Comparison of ENCODE assay signal across 8 cellular contexts in genomic region chr3:4466783-4467521, GRCh38. TPM values are rescaled to one million over a fixed set of nuclear protein-coding genes. Genes with fewer than 3 reads are reported as not detected.
DNase-seq lines count a peak whose midpoint lies in the region; ATAC-seq, FAIRE-seq and TF ChIP-seq lines count a peak whose summit lies in the region.

SUMF1 (minus strand) TSS chr3:4467269; CDS start chr3:4467245, 24 bp downstream.

- peak within 1 kb of the TSS; percentile 93 for H3K4me3 Mint-ChIP-seq in CD14-positive monocyte

- H3K36me3 ChIP-seq in endocrine pancreas (ENCODE audit: control insufficient read depth, insufficient read depth, low read length) (no peaks in the 10 kb centered on the region), mesendoderm (ENCODE audit: control insufficient read depth, insufficient read depth, low read length) (no peaks in the 10 kb centered on the region)

- peak within 1 kb of the TSS; percentile 93 to 98 (median 95) for H3K27ac Mint-ChIP-seq in CD14-positive monocyte

- peaks cover 5 to 7% of the 10 kb centered on the region in 2 donors for H3K36me3 Mint-ChIP-seq in CD14-positive monocyte

- H3K27ac ChIP-seq in mesendoderm (ENCODE audit: low read depth, low read length): no peak within 1 kb of the TSS

- H3K4ac ChIP-seq in mesendoderm (ENCODE audit: low read depth, low read length): no peak within 1 kb of the TSS

- peak within 1 kb of the TSS; percentile 91 for H4K8ac ChIP-seq in mesendoderm (ENCODE audit: low read depth, low read length)

- no peak within 1 kb of the TSS for H2BK120ac ChIP-seq in mesendoderm (ENCODE audit: low read depth, low read length)

- H4K5ac ChIP-seq in mesendoderm (ENCODE audit: low read length): peak within 1 kb of the TSS; percentile 96

- intact Hi-C loops in CD14-positive monocyte (cut with micrococcal nuclease): loop anchor here in 1 of 2 donors (10.0 kb wide), 1 partner anchor 48 kb away; no protein-coding TSS in a partner anchor

- H3K9me3 ChIP-seq in endocrine pancreas (ENCODE audit: control insufficient read depth, low read length): no peaks in the 10 kb centered on the region

- H3K23ac ChIP-seq in mesendoderm (ENCODE audit: low read length): no peak within 1 kb of the TSS

- H3K4me3 ChIP-seq in endocrine pancreas (ENCODE audit: control insufficient read depth, insufficient read depth, low read length) (peak within 1 kb of the TSS; percentile 92), mesendoderm (ENCODE audit: low read length) (peak within 1 kb of the TSS; percentile 24)

- H2BK15ac ChIP-seq in mesendoderm (replicated peaks; ENCODE audit: low read depth): no peak within 1 kb of the TSS

- H3K4me1 ChIP-seq in endocrine pancreas (ENCODE audit: control insufficient read depth, insufficient read depth, low read length) (peaks cover 4% of the 10 kb centered on the region), mesendoderm (ENCODE audit: control insufficient read depth, low read depth, low read length) (no peaks in the 10 kb centered on the region)

- DNase-seq in CD14-positive monocyte (ENCODE audit: low spot score): peak; percentile 54
- DNase-seq in GM19239 (ENCODE audit: insufficient read length, low spot score): peak; percentile 89
- peak; percentile 5 for DNase-seq in NCI-H82 treated with DMSO at 0.1 percent for 48 hours (lab: John Stamatoyannopoulos, UW; ENCODE audit: unreplicated experiment)
- DNase-seq in activated CD8-positive, alpha-beta memory T cell treated with anti-CD3 and anti-CD28 coated beads, Interleukin-2, amount 50 U/mL, for 1 hour (ENCODE audit: extremely low read depth): peak; percentile 27
- peak; percentile 89 for DNase-seq in mesendoderm
- DNase-seq in stimulated activated CD8-positive, alpha-beta memory T cell treated with anti-CD3 and anti-CD28 coated beads, Interleukin-12 subunit alpha, Interleukin-12 subunit beta, amount 100 ng/mL, for 24 hours (ENCODE audit: extremely low read depth): peak; percentile 58

- H3K27me3 ChIP-seq in endocrine pancreas (ENCODE audit: control insufficient read depth, insufficient read depth, low read length) (no peaks in the 10 kb centered on the region), mesendoderm (ENCODE audit: insufficient read depth, low read length, poor library complexity) (no peaks in the 10 kb centered on the region)

- H3K18ac ChIP-seq in mesendoderm (ENCODE audit: low read length): no peak within 1 kb of the TSS

- no peak for TF ChIP-seq CTCF in CD14-positive monocyte (IDR thresholded peaks at IDR 0.05)

- peaks cover 45% of the 10 kb centered on the region for H3K4me1 Mint-ChIP-seq in CD14-positive monocyte

- H3K56ac ChIP-seq in mesendoderm (ENCODE audit: low read length): peak within 1 kb of the TSS; percentile 92

- H3K27me3 Mint-ChIP-seq in CD14-positive monocyte (ENCODE audit: low read depth in 3 of 3): no peaks in the 10 kb centered on the region

- ATAC-seq in HG03442 (IDR thresholded peaks at IDR 0.05; ENCODE audit: unreplicated experiment): peak; percentile 100

- no peak within 1 kb of the TSS for H2AK5ac ChIP-seq in mesendoderm (ENCODE audit: low read length)

- whole genome bisulfite sequencing in mesendoderm (ENCODE audit: extremely low coverage, insufficient coverage, low lambda C conversion rate): no CpG with 5 or more reads among the region's 47 CpGs

- H3K9me3 Mint-ChIP-seq in CD14-positive monocyte: no peaks in the 10 kb centered on the region

- H3K79me1 ChIP-seq in mesendoderm (ENCODE audit: low read length): no peaks in the 10 kb centered on the region

- FAIRE-seq in GM19239 (lab: Jason Lieb, UNC): peak; percentile 93

- H3K4me2 ChIP-seq in mesendoderm (ENCODE audit: low read length): peak within 1 kb of the TSS; percentile 32

- H2BK5ac ChIP-seq in mesendoderm (ENCODE audit: low read length): no peak within 1 kb of the TSS

- H3K9ac ChIP-seq in endocrine pancreas (ENCODE audit: control insufficient read depth, insufficient read depth, low read length) (peak within 1 kb of the TSS; percentile 84), mesendoderm (ENCODE audit: low read length) (peak within 1 kb of the TSS; percentile 59)

- H3K79me2 ChIP-seq in mesendoderm (ENCODE audit: control insufficient read depth, insufficient read depth, low read length): no peaks in the 10 kb centered on the region

RNA-seq across cellular contexts. Expression of gene SUMF1, which starts in this region (rescaled TPM):
- 10 to 100 TPM; 74.2 to 80.4 TPM for polyA plus RNA-seq in CD14-positive monocyte
- 7.2 TPM for polyA plus RNA-seq in mesendoderm (2013, experiment 1 of 2)
- 7.5 TPM for polyA plus RNA-seq in mesendoderm (2013, experiment 2 of 2)

Comparison
In these comparisons a context has a peak if more than half of its experiments do, and no peak if none do; other contexts are left out.
1. DNase-seq: peak in every context shown above with its lines; median percentile 89 in GM19239; 89 in mesendoderm; 58 in stimulated activated CD8-positive, alpha-beta memory T cell treated with anti-CD3 and anti-CD28 coated beads, Interleukin-12 subunit alpha, Interleukin-12 subunit beta, amount 100 ng/mL, for 24 hours; 54 in CD14-positive monocyte; 27 in activated CD8-positive, alpha-beta memory T cell treated with anti-CD3 and anti-CD28 coated beads, Interleukin-2, amount 50 U/mL, for 1 hour; 5 in NCI-H82 treated with DMSO at 0.1 percent for 48 hours.